19 cellular contexts compared by ENCODE assay signal in the genomic region with DNA sequence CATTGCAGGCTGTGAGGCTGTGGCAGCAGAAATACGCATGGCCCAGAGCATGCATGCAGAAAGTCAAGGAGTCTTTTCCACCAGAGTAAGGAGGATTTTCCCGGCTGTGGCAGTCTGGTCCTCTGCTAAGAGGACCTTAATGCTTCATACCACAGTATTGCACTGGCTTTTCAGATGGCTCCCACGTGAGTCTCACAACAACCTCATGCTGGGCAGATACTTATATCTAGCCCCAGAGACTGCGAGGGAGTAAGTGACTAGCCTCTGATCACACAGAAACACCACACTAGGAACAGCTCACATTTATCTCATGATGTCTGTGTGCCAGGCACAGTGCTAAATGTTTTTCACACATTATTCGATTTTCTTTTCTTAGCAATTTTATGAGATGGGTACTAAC. TPM values are rescaled to one million over a fixed set of nuclear protein-coding genes. Genes with fewer than 3 reads are reported as not detected.
DNase-seq lines count a peak whose midpoint lies in the region; ATAC-seq, FAIRE-seq and TF ChIP-seq lines count a peak whose summit lies in the region.
"Had no signal": no experiment of that assay in that cellular context is flagged by ENCODE, and none has a peak within 500 bp of the region (broad histone marks: within the 10 kb centered on the region; RNA-seq: fewer than 3 reads in every experiment).

No MANE protein-coding gene starts in this region.

- no peak overlapping the region for H3K9ac ChIP-seq in astrocyte (ENCODE audit: low read length)

- no peak for ATAC-seq in GM23338
- no peak for ATAC-seq in CD8-positive, alpha-beta T cell
- ATAC-seq: activated CD8-positive, alpha-beta T cell treated with anti-CD3 and anti-CD28 coated beads for 36 hours; activated naive CD4-positive, alpha-beta T cell treated with anti-CD3 and anti-CD28 coated beads, Interleukin-2, amount 50 U/mL, for 72 hours; natural killer cell; stimulated activated naive CD8-positive, alpha-beta T cell treated with anti-CD3 and anti-CD28 coated beads, Interleukin-15, Interleukin-2, amounts not matched to agents 100 U/mL and 50 U/mL, for 24 hours had no signal

- CTCF ChIA-PET in CD8-positive, alpha-beta T cell (lab: Charles Lee): interaction anchor here (3.2 kb wide), 1 partner anchor 13 kb away, joined by 11 read pairs; no protein-coding TSS in a partner anchor

- H3K27me3 Mint-ChIP-seq in GM23338 (ENCODE audit: insufficient read depth, low read depth, poor library complexity) (peaks cover 2% of the 10 kb centered on the region), astrocyte (ENCODE audit: low read depth, unreplicated experiment) (no peaks in the 10 kb centered on the region)
- no peaks in the 10 kb centered on the region for H3K27me3 Mint-ChIP-seq in CD8-positive, alpha-beta T cell (ENCODE audit: low read depth)
- H3K27me3 Mint-ChIP-seq: activated CD8-positive, alpha-beta T cell treated with anti-CD3 and anti-CD28 coated beads for 36 hours; central memory CD8-positive, alpha-beta T cell had no signal

- H4K20me1 ChIP-seq in GM23338 (replicated peaks; ENCODE audit: insufficient read depth) (peaks cover 34% of the 10 kb centered on the region), astrocyte (ENCODE audit: insufficient read depth, low read length) (peaks cover 79% of the 10 kb centered on the region)

- POLR2A ChIA-PET in CD8-positive, alpha-beta T cell (lab: Charles Lee): no interaction called here

- H3K27ac Mint-ChIP-seq in GM23338 (peak overlapping the region; percentile 2; the same call in 1 of the 2 replicates), astrocyte (ENCODE audit: unreplicated experiment) (peak overlapping the region; percentile 14)
- H3K27ac Mint-ChIP-seq in CD8-positive, alpha-beta T cell: no peak overlapping the region
- H3K27ac Mint-ChIP-seq: activated CD8-positive, alpha-beta T cell treated with anti-CD3 and anti-CD28 coated beads for 36 hours; activated naive CD4-positive, alpha-beta T cell treated with anti-CD3 and anti-CD28 coated beads, Interleukin-2, amount 50 U/mL, for 72 hours; natural killer cell; T-helper 1 cell treated with Interleukin-12 subunit alpha and Interleukin-12 subunit beta and Interleukin-4 antibody, amounts not matched to agents 30 μg/mL and 1 μg/mL, for 36 hours had no signal

- intact Hi-C loops in stomach (cut with DNase I; ENCODE audit: low total_unique reads): no loop called here
- intact Hi-C loops in CD8-positive, alpha-beta T cell (cut with DNase I, micrococcal nuclease): no loop called here

- no peak for DNase-seq in GM23338 (ENCODE audit: low spot score)
- DNase-seq in astrocyte (ENCODE audit: low read depth): no peak
- DNase-seq in stomach: no peak
- DNase-seq in activated CD4-positive, CD25-positive, alpha-beta regulatory T cell treated with anti-CD3 and anti-CD28 coated beads, Interleukin-2, amount 50 U/mL, for 72 hours: no peak
- no peak for DNase-seq in CD8-positive, alpha-beta T cell
- no peak for DNase-seq in HuH-7 (ENCODE audit: low spot score)
- no peak for DNase-seq in AML-193 (lab: John Stamatoyannopoulos, UW)
- DNase-seq: activated CD8-positive, alpha-beta T cell treated with anti-CD3 and anti-CD28 coated beads for 36 hours; activated T-cell treated with anti-CD3 and anti-CD28 coated beads, Interleukin-2, amount 50 U/mL, for 48 hours; natural killer cell; NCI-H1694; stimulated activated CD4-positive, alpha-beta T cell treated with anti-CD3 and anti-CD28 coated beads, Interleukin-15, amount 100 ng/mL, for 24 hours; stimulated activated naive CD8-positive, alpha-beta T cell treated with anti-CD3 and anti-CD28 coated beads, Interleukin-15, Interleukin-2, amounts not matched to agents 100 U/mL and 50 U/mL, for 24 hours had no signal

- no peak for TF ChIP-seq POLR2A in stomach (IDR thresholded peaks at IDR 0.05)

- H3K27ac ChIP-seq in GM23338 (ENCODE audit: low read depth): no peak overlapping the region
- H3K27ac ChIP-seq in astrocyte (ENCODE audit: low read depth, low read length): no peak overlapping the region
- peak overlapping the region in 4 of 5 donors; percentile 73 to 95 (median 78) for H3K27ac ChIP-seq in stomach
- no peak overlapping the region for H3K27ac ChIP-seq in CD8-positive, alpha-beta T cell (ENCODE audit: low read depth, low read length)
- H3K27ac ChIP-seq: VCaP had no signal

- H3K79me2 ChIP-seq in GM23338 (replicated peaks; ENCODE audit: insufficient read depth): peaks cover 14% of the 10 kb centered on the region
- H3K79me2 ChIP-seq in astrocyte (ENCODE audit: insufficient read depth, low read length): peaks cover 52% of the 10 kb centered on the region

- H2AFZ ChIP-seq in GM23338 (no peak overlapping the region), astrocyte (ENCODE audit: low read depth, low read length) (no peak overlapping the region)

- H3K36me3 Mint-ChIP-seq in GM23338 (ENCODE audit: low read depth): 0 out of 3 replicates have a peak, but pooled peaks cover 4% of the 10 kb centered on the region
- H3K36me3 Mint-ChIP-seq in astrocyte (ENCODE audit: low read depth, unreplicated experiment): peaks cover 2% of the 10 kb centered on the region
- peaks cover 54% of the 10 kb centered on the region for H3K36me3 Mint-ChIP-seq in CD8-positive, alpha-beta T cell
- H3K36me3 Mint-ChIP-seq: activated naive CD4-positive, alpha-beta T cell treated with anti-CD3 and anti-CD28 coated beads, Interleukin-2, amount 50 U/mL, for 72 hours had no signal

- H3K4me2 ChIP-seq in GM23338 (no peak overlapping the region), astrocyte (ENCODE audit: low read length) (no peak overlapping the region)

- 61 to 75% (median 70%) methylated on average over 5 of the region's 5 CpGs for WGBS in stomach, 5 donors

- H3K4me1 Mint-ChIP-seq in GM23338 (peaks cover 64% of the 10 kb centered on the region), astrocyte (ENCODE audit: low read depth, unreplicated experiment) (peaks cover 53% of the 10 kb centered on the region)
- peaks cover 35% of the 10 kb centered on the region for H3K4me1 Mint-ChIP-seq in CD8-positive, alpha-beta T cell (ENCODE audit: low read depth)

- no peak for FAIRE-seq in astrocyte (lab: Jason Lieb, UNC)
- FAIRE-seq: endometrium had no signal

- peaks cover 54% of the 10 kb centered on the region for H3K4me1 ChIP-seq in GM23338 (ENCODE audit: insufficient read depth)
- H3K4me1 ChIP-seq in astrocyte (ENCODE audit: insufficient read depth, low read length): peaks cover 35% of the 10 kb centered on the region
- H3K4me1 ChIP-seq in stomach: peaks cover 70 to 100% (median 90%) of the 10 kb centered on the region in 4 donors
- H3K4me1 ChIP-seq in CD8-positive, alpha-beta T cell (ENCODE audit: insufficient read depth, low read length): peaks cover 11% of the 10 kb centered on the region

- no peaks in the 10 kb centered on the region for H3K27me3 ChIP-seq in GM23338 (ENCODE audit: insufficient read depth)
- H3K27me3 ChIP-seq in astrocyte (ENCODE audit: insufficient read depth, low read length): no peaks in the 10 kb centered on the region
- no peaks in the 10 kb centered on the region for H3K27me3 ChIP-seq in stomach
- no peaks in the 10 kb centered on the region for H3K27me3 ChIP-seq in CD8-positive, alpha-beta T cell (ENCODE audit: insufficient read depth, low read length)

- H3K4me3 Mint-ChIP-seq in GM23338 (no peak overlapping the region), astrocyte (ENCODE audit: unreplicated experiment) (peak overlapping the region; percentile 34)
- no peak overlapping the region for H3K4me3 Mint-ChIP-seq in CD8-positive, alpha-beta T cell
- H3K4me3 Mint-ChIP-seq: activated CD8-positive, alpha-beta T cell treated with anti-CD3 and anti-CD28 coated beads for 36 hours; central memory CD8-positive, alpha-beta T cell; natural killer cell; T-helper 1 cell treated with Interleukin-12 subunit alpha and Interleukin-12 subunit beta and Interleukin-4 antibody, amounts not matched to agents 30 μg/mL and 1 μg/mL, for 36 hours had no signal

- no peak for TF ChIP-seq CTCF in GM23338 (conservative IDR thresholded peaks at IDR 0.05; ENCODE audit: low read depth in 2 of 2)
- no peak for TF ChIP-seq CTCF in astrocyte (IDR thresholded peaks at IDR 0.05; ENCODE audit: insufficient read depth, low read depth, low read length)
- TF ChIP-seq CTCF in stomach (IDR thresholded peaks at IDR 0.05): no peak
- no peak for TF ChIP-seq CTCF in CD8-positive, alpha-beta T cell (IDR thresholded peaks at IDR 0.05)

- no peaks in the 10 kb centered on the region for H3K9me3 ChIP-seq in astrocyte (ENCODE audit: insufficient read depth, low read depth, low read length)
- no peaks in the 10 kb centered on the region for H3K9me3 ChIP-seq in iPS-18c (ENCODE audit: control insufficient read depth, insufficient read depth, low read length)
- H3K9me3 ChIP-seq in stomach: no peaks in the 10 kb centered on the region
- H3K9me3 ChIP-seq in CD8-positive, alpha-beta T cell (ENCODE audit: low read length): no peaks in the 10 kb centered on the region

- H3K9me2 ChIP-seq in GM23338 (ENCODE audit: insufficient read depth): no peaks in the 10 kb centered on the region

- H3K9me3 Mint-ChIP-seq in GM23338: no peaks in the 10 kb centered on the region
- H3K9me3 Mint-ChIP-seq in astrocyte (ENCODE audit: unreplicated experiment): no peaks in the 10 kb centered on the region
- no peaks in the 10 kb centered on the region for H3K9me3 Mint-ChIP-seq in CD8-positive, alpha-beta T cell
- H3K9me3 Mint-ChIP-seq: activated CD8-positive, alpha-beta T cell treated with anti-CD3 and anti-CD28 coated beads for 36 hours; activated naive CD4-positive, alpha-beta T cell treated with anti-CD3 and anti-CD28 coated beads, Interleukin-2, amount 50 U/mL, for 72 hours; central memory CD8-positive, alpha-beta T cell; natural killer cell; T-helper 1 cell treated with Interleukin-12 subunit alpha and Interleukin-12 subunit beta and Interleukin-4 antibody, amounts not matched to agents 30 μg/mL and 1 μg/mL, for 36 hours had no signal

- TF ChIP-seq EP300 in stomach (IDR thresholded peaks at IDR 0.05): no peak

- H3K36me3 ChIP-seq in GM23338 (ENCODE audit: insufficient read depth): no peaks in the 10 kb centered on the region
- H3K36me3 ChIP-seq in astrocyte (ENCODE audit: insufficient read depth, low read length): no peaks in the 10 kb centered on the region
- H3K36me3 ChIP-seq in stomach: peaks cover 12 to 44% (median 37%) of the 10 kb centered on the region in 4 donors
- H3K36me3 ChIP-seq in CD8-positive, alpha-beta T cell (ENCODE audit: insufficient read depth, low read length): peaks cover 50% of the 10 kb centered on the region

- no peak overlapping the region for H3K4me3 ChIP-seq in GM23338
- H3K4me3 ChIP-seq in astrocyte (ENCODE audit: insufficient read depth, low read depth, low read length): no peak overlapping the region
- peak overlapping the region; percentile 2; the same call in 1 of the 2 replicates for H3K4me3 ChIP-seq in iPS-18c (ENCODE audit: insufficient read depth, low read depth, low read length)
- no peak overlapping the region for H3K4me3 ChIP-seq in stomach
- no peak overlapping the region for H3K4me3 ChIP-seq in CD8-positive, alpha-beta T cell (ENCODE audit: low read depth, low read length)

- 0 out of 2 replicates have a peak, but pooled peaks cover 4% of the 10 kb centered on the region for H3F3A ChIP-seq in GM23338 (replicated peaks; ENCODE audit: low read depth)

RNA-seq across cellular contexts. Expression of a gene that starts 8.0 kb away (rescaled TPM):
- total RNA-seq in GM23338 (2014; rRNA removed; shearing (Covaris generic)): 14.6 and 15.4 TPM in 2 replicates
- 5.6 and 9.5 TPM in 2 replicates for polyA plus RNA-seq in GM23338 (2016; fragmentation: Nextera tagmentation; extraction: Ambion mirVana)
- 14.4 and 16.9 TPM in 2 replicates for total RNA-seq in astrocyte
- total RNA-seq in stomach: 10 to 100 TPM; 20.4 to 45.9 (median 38.4) TPM
- polyA plus RNA-seq in stomach: 10 to 100 TPM in 1 of 3 donors, 1 to 10 TPM in 2; 8.2 to 13.3 (median 9.8) TPM
- 100 to 1,000 TPM; 172 to 177 TPM for total RNA-seq in CD8-positive, alpha-beta T cell

RNA-seq across cellular contexts. Expression of a gene that starts 30.1 kb away (rescaled TPM):
- total RNA-seq in GM23338 (2014; rRNA removed; shearing (Covaris generic)): 34.1 and 39.4 TPM in 2 replicates
- polyA plus RNA-seq in GM23338 (2016; fragmentation: Nextera tagmentation; extraction: Ambion mirVana): 5.9 and 6.8 TPM in 2 replicates
- 13.3 and 14.7 TPM in 2 replicates for total RNA-seq in astrocyte
- total RNA-seq in stomach: 1 to 10 TPM in 4 of 5 donors, not detected in 1; 2.9 to 8.0 (median 6.2) TPM
- polyA plus RNA-seq in stomach: 1 to 10 TPM; 4.9 to 8.3 (median 7.6) TPM
- total RNA-seq in CD8-positive, alpha-beta T cell: 1 to 10 TPM; 6.5 to 8.4 TPM

RNA-seq across cellular contexts. Expression of a gene that starts 50.4 kb away (rescaled TPM):
- total RNA-seq in GM23338 (2014; rRNA removed; shearing (Covaris generic)): 6.9 and 11.0 TPM in 2 replicates
- 6.8 and 7.7 TPM in 2 replicates for polyA plus RNA-seq in GM23338 (2016; fragmentation: Nextera tagmentation; extraction: Ambion mirVana)
- 23.4 and 24.0 TPM in 2 replicates for total RNA-seq in astrocyte
- 10 to 100 TPM in 2 of 5 donors, 1 to 10 TPM in 3; 7.6 to 21.4 (median 9.9) TPM for total RNA-seq in stomach
- polyA plus RNA-seq in stomach: 10 to 100 TPM in 1 of 3 donors, 1 to 10 TPM in 2; 8.4 to 12.7 (median 9.0) TPM
- 1 to 10 TPM; 3.1 to 3.3 TPM for total RNA-seq in CD8-positive, alpha-beta T cell

RNA-seq across cellular contexts. Expression of a gene that starts 51.8 kb away (rescaled TPM):
- total RNA-seq in GM23338 (2014; rRNA removed; shearing (Covaris generic)): 1.1 TPM in 1 of 2 replicates, not detected in the other
- polyA plus RNA-seq in GM23338 (2016; fragmentation: Nextera tagmentation; extraction: Ambion mirVana) (not detected in 2 replicates), stomach (under 1 TPM in 2 of 3 donors, not detected in 1; 0.33 to 0.50 TPM)
- total RNA-seq in astrocyte (0.79 and 1.5 TPM in 2 replicates), stomach (1 to 10 TPM in 2 of 5 donors, not detected in 3; 6.7 to 9.9 TPM)
- total RNA-seq in CD8-positive, alpha-beta T cell: 1 to 10 TPM; 3.7 to 5.1 TPM

Comparison
In these comparisons a context has a peak if more than half of its experiments do, and no peak if none do; other contexts are left out.
1. H3K27ac ChIP-seq: peak in stomach (4 of 5); none in GM23338 (single experiment), astrocyte (single experiment) and CD8-positive, alpha-beta T cell (single experiment).